In genomic region chr7:87038993-87039716, GRCh38 we compare ENCODE assay signal across 10 cellular contexts. TPM values are rescaled to one million over a fixed set of nuclear protein-coding genes. Genes with fewer than 3 reads are reported as not detected.
A peak's percentile ranks its signal among the peaks of the same experiment; 100 is the strongest.
DNase-seq lines count a peak whose midpoint lies in the region; ATAC-seq and TF ChIP-seq lines count a peak whose summit lies in the region.
"Had no signal": no experiment of that assay in that cellular context is flagged by ENCODE, and none has a peak within 500 bp of the region (broad histone marks: within the 10 kb centered on the region; RNA-seq: fewer than 3 reads in every experiment).

No MANE protein-coding gene starts in this region.

- POLR2A ChIA-PET in CD8-positive, alpha-beta memory T cell (lab: Charles Lee): no interaction called here

- H3K9me3 ChIP-seq in CD8-positive, alpha-beta memory T cell (ENCODE audit: low read length): no peaks in the 10 kb centered on the region

- H3K36me3 Mint-ChIP-seq in CD8-positive, alpha-beta memory T cell: no peaks in the 10 kb centered on the region
- peaks cover 11% of the 10 kb centered on the region for H3K36me3 Mint-ChIP-seq in nephron (ENCODE audit: low read depth)

- no peaks in the 10 kb centered on the region for H3K4me1 Mint-ChIP-seq in CD8-positive, alpha-beta memory T cell
- H3K4me1 Mint-ChIP-seq in nephron: peaks cover 5% of the 10 kb centered on the region

- H3K9me3 Mint-ChIP-seq in CD8-positive, alpha-beta memory T cell: peaks cover 0 to 9% (median 4%) of the 10 kb centered on the region in 5 donors
- peaks cover 11% of the 10 kb centered on the region for H3K9me3 Mint-ChIP-seq in nephron

- peak overlapping the region; percentile 54 to 88 (median 73) for H3K4me3 Mint-ChIP-seq in CD8-positive, alpha-beta memory T cell
- peak overlapping the region; percentile 86 to 94 (median 87) for H3K4me3 Mint-ChIP-seq in nephron

- TF ChIP-seq CTCF in dorsolateral prefrontal cortex (IDR thresholded peaks at IDR 0.05 in 54 of 56, conservative IDR thresholded peaks at IDR 0.05 in 2 of 56; ENCODE audit: low read depth in 1 of 56, partially characterized antibody in 56 of 56): no peak
- no peak for TF ChIP-seq CTCF in nephron (IDR thresholded peaks at IDR 0.05; ENCODE audit: unreplicated experiment in 3 of 3)

- H3K4me3 ChIP-seq in CD8-positive, alpha-beta memory T cell (ENCODE audit: low read length): no peak overlapping the region
- peak overlapping the region in 36 of 59 donors; percentile 0 to 50 (median 28) for H3K4me3 ChIP-seq in dorsolateral prefrontal cortex

- intact Hi-C loops in dorsolateral prefrontal cortex (cut with DNase I): no loop called here

- CTCF ChIA-PET in CD8-positive, alpha-beta memory T cell (lab: Charles Lee): no interaction called here

- DNase-seq in CD8-positive, alpha-beta memory T cell: no peak
- DNase-seq in LoVo (ENCODE audit: low spot score): peak; percentile 16
- DNase-seq in dorsolateral prefrontal cortex: no peak
- no peak for DNase-seq in activated CD4-positive, CD25-positive, alpha-beta regulatory T cell (lab: John Stamatoyannopoulos, UW)
- DNase-seq: KBM-7; stimulated activated naive CD4-positive, alpha-beta T cell treated with Interleukin-2 at 50 U/mL for 16 hours had no signal

- ATAC-seq in HG03159 (IDR thresholded peaks at IDR 0.05; ENCODE audit: unreplicated experiment): no peak
- no peak for ATAC-seq in GM18505 (IDR thresholded peaks at IDR 0.05; ENCODE audit: unreplicated experiment)
- ATAC-seq in HG03378 (IDR thresholded peaks at IDR 0.05; ENCODE audit: unreplicated experiment): no peak

- no peaks in the 10 kb centered on the region for H3K4me1 ChIP-seq in CD8-positive, alpha-beta memory T cell (ENCODE audit: insufficient read depth, low read length)

- H3K27me3 Mint-ChIP-seq in CD8-positive, alpha-beta memory T cell: peaks cover 3 to 10% of the 10 kb centered on the region in 2 donors
- H3K27me3 Mint-ChIP-seq in nephron (ENCODE audit: low read depth): no peaks in the 10 kb centered on the region

- H3K36me3 ChIP-seq in CD8-positive, alpha-beta memory T cell (ENCODE audit: insufficient read depth, low read length): no peaks in the 10 kb centered on the region

- H3K27ac Mint-ChIP-seq in CD8-positive, alpha-beta memory T cell: peak overlapping the region in 6 of 8 donors; percentile 61 to 94 (median 86)
- peak overlapping the region; percentile 91 to 100 (median 94) for H3K27ac Mint-ChIP-seq in nephron

- H3K27me3 ChIP-seq in CD8-positive, alpha-beta memory T cell (ENCODE audit: insufficient read depth, low read length, poor library complexity, severe bottlenecking): no peaks in the 10 kb centered on the region
- H3K27me3 ChIP-seq in dorsolateral prefrontal cortex: no peaks in the 10 kb centered on the region

- no peak for TF ChIP-seq POLR2A in GM18505 (IDR thresholded peaks at IDR 0.05; ENCODE audit: borderline replicate concordance, extremely low read depth, insufficient read depth, insufficient read length)

- H3K27ac ChIP-seq in CD8-positive, alpha-beta memory T cell (ENCODE audit: low read depth, low read length): peak overlapping the region; percentile 39
- peak overlapping the region in 1 of 59 donors; percentile 7 for H3K27ac ChIP-seq in dorsolateral prefrontal cortex

RNA-seq across cellular contexts. Expression of gene ELAPOR2, which starts 20.3 kb away (rescaled TPM):
- 1 to 10 TPM; 2.4 to 3.3 TPM for total RNA-seq in CD8-positive, alpha-beta memory T cell
- polyA plus RNA-seq in CD8-positive, alpha-beta memory T cell: 4.5 TPM
- total RNA-seq in dorsolateral prefrontal cortex: 100 to 1,000 TPM in 4 of 120 experiments, 10 to 100 TPM in 116; 20.9 to 146 (median 56.8) TPM

Comparison
In these comparisons a context has a peak if more than half of its experiments do, and no peak if none do; other contexts are left out.
1. RNA of gene ELAPOR2, which starts 20.3 kb away (total RNA-seq): 20.9 to 146 TPM in dorsolateral prefrontal cortex; 2.4 to 3.3 TPM in CD8-positive, alpha-beta memory T cell; every median in the first group is over 4 times any median in the second.